Comparison of ENCODE assay signal across 7 cellular contexts in the genomic region with DNA sequence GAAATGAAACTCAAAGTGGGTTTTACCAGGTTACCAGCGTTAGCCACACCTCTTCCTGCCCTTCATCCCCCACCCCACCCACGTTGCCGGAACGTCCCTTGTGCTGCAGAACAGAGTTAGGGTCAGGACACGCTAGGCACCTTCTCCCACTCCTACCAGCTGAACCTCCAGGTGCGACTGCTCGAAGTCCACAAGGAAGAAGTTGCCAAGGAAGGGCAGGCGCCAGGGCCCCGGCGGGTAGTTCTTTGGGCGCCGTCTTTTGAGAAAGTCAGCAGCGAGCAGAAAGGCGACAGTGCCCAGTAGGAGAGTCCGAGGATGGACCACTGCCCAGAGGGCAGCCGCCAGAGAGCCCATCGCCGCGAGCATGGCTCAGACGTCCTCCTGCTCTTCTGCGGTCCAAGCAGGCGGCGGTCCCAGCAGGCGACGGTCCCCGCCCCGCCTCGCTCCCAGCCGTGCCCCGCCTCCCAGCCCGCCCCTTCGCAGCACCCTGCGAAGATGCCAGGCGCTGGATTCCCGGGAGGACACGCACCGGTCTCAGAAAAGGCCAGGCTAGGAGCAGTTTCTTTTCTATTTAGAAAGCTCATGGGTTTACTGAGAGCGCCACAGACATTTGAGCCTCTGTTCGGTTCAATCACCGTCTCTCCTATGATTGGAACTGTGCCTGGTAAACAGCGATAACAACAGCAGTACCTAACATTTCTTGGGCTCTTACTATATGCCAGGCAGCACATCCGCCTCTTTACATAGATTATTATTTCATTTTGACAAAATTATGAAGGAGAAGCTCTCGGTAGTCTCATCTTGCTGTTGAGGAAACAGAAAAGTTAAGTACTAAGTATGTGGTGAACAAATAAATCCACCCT. TPM values are rescaled to one million over a fixed set of nuclear protein-coding genes. Genes with fewer than 3 reads are reported as not detected.
DNase-seq lines count a peak whose midpoint lies in the region; ATAC-seq and TF ChIP-seq lines count a peak whose summit lies in the region.

A gene with protein sequence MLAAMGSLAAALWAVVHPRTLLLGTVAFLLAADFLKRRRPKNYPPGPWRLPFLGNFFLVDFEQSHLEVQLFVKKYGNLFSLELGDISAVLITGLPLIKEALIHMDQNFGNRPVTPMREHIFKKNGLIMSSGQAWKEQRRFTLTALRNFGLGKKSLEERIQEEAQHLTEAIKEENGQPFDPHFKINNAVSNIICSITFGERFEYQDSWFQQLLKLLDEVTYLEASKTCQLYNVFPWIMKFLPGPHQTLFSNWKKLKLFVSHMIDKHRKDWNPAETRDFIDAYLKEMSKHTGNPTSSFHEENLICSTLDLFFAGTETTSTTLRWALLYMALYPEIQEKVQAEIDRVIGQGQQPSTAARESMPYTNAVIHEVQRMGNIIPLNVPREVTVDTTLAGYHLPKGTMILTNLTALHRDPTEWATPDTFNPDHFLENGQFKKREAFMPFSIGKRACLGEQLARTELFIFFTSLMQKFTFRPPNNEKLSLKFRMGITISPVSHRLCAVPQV (minus strand): TSS at position 393 of the 863 bp plus-strand sequence. CDS start 27 bp downstream, at position 366.

- H3K27me3 ChIP-seq in Peyer's patch = no peaks in the 10 kb centered on the region

- DNase-seq in Peyer's patch (peak; percentile 17 to 90 (median 82)), left cardiac atrium (peak; percentile 70), pons (ENCODE audit: low spot score) (peak; percentile 69), germinal center (ENCODE audit: low spot score) (no peak)

- peaks cover 8% of the 10 kb centered on the region for H3K36me3 Mint-ChIP-seq in activated naive CD4-positive, alpha-beta T cell treated with anti-CD3 and anti-CD28 coated beads, Interleukin-2, amount 50 U/mL, for 24 hours

- TF ChIP-seq POLR2A in Peyer's patch (IDR thresholded peaks at IDR 0.05) = peak; percentile 56 to 83

- no peaks in the 10 kb centered on the region for H3K9me3 ChIP-seq in Peyer's patch

- H3K27me3 Mint-ChIP-seq in activated naive CD4-positive, alpha-beta T cell treated with anti-CD3 and anti-CD28 coated beads, Interleukin-2, amount 50 U/mL, for 24 hours = peaks cover 11% of the 10 kb centered on the region

- peaks cover 20% of the 10 kb centered on the region for H3K4me1 Mint-ChIP-seq in activated naive CD4-positive, alpha-beta T cell treated with anti-CD3 and anti-CD28 coated beads, Interleukin-2, amount 50 U/mL, for 24 hours

- intact Hi-C loops in left cardiac atrium (cut with DNase I) = no loop called here

- H3K4me3 ChIP-seq in Peyer's patch = peak within 1 kb of the TSS; percentile 31 to 62 (median 52)

- no peak for TF ChIP-seq CTCF in Peyer's patch (IDR thresholded peaks at IDR 0.05)

- peak within 1 kb of the TSS; percentile 86 for H3K4me3 Mint-ChIP-seq in activated naive CD4-positive, alpha-beta T cell treated with anti-CD3 and anti-CD28 coated beads, Interleukin-2, amount 50 U/mL, for 24 hours

- peak; percentile 81 for ATAC-seq in GM18909 (IDR thresholded peaks at IDR 0.05; ENCODE audit: poor library complexity, unreplicated experiment)
- ATAC-seq in HG03159 (IDR thresholded peaks at IDR 0.05; ENCODE audit: unreplicated experiment) = peak; percentile 65
- peak; percentile 98 to 99 for ATAC-seq in left cardiac atrium

- no peaks in the 10 kb centered on the region for H3K4me1 ChIP-seq in Peyer's patch

- no peaks in the 10 kb centered on the region for H3K36me3 ChIP-seq in Peyer's patch

- H3K9me3 Mint-ChIP-seq in activated naive CD4-positive, alpha-beta T cell treated with anti-CD3 and anti-CD28 coated beads, Interleukin-2, amount 50 U/mL, for 24 hours = peaks cover 8% of the 10 kb centered on the region

- no peak within 1 kb of the TSS for H3K27ac Mint-ChIP-seq in activated naive CD4-positive, alpha-beta T cell treated with anti-CD3 and anti-CD28 coated beads, Interleukin-2, amount 50 U/mL, for 24 hours

- peak within 1 kb of the TSS in 3 of 4 donors; percentile 15 to 84 (median 84) for H3K27ac ChIP-seq in Peyer's patch

RNA-seq across cellular contexts. Expression of the gene that starts here (rescaled TPM):
- total RNA-seq in Peyer's patch = 100 to 1,000 TPM in 2 of 4 donors, 10 to 100 TPM in 2; 14.9 to 243 (median 169) TPM
- 100 to 1,000 TPM in 1 of 2 donors, 10 to 100 TPM in 1; 63.9 to 116 TPM for total RNA-seq in left cardiac atrium
